10 cellular contexts compared by ENCODE assay signal in the genomic region with DNA sequence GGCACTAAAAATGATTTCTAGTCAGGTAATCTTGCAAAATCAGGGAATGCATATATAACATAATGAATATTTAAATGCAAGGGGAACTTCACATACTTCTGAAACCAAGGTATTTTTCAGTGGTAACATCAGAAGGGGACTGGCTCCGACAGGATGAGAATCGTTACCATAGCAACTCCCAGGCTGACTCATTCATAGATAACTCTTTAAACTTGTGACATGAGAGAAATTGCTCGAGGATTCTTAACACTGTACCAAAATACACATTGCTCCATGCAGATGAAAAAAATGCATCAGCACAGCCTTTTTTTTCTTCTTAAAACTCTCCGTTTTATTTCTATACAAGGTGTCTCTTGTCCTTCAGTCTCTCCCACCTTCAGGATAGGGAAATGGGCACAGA.
DNase-seq lines count a peak whose midpoint lies in the region; ATAC-seq and TF ChIP-seq lines count a peak whose summit lies in the region.
"Had no signal": no experiment of that assay in that cellular context is flagged by ENCODE, and none has a peak within 500 bp of the region (broad histone marks: within the 10 kb centered on the region; RNA-seq: fewer than 3 reads in every experiment).

No MANE protein-coding gene starts in this region.

- no peaks in the 10 kb centered on the region for H3K27me3 ChIP-seq in endodermal cell (ENCODE audit: control insufficient read depth, insufficient read depth, low read length, poor library complexity, severe bottlenecking)

- TF ChIP-seq CTCF in GM12865 (IDR thresholded peaks at IDR 0.05; ENCODE audit: insufficient read depth, low read depth, low read length, missing control alignments) (no peak), epithelial cell of proximal tubule (conservative IDR thresholded peaks at IDR 0.05; ENCODE audit: low read depth, low read length) (no peak), endodermal cell (conservative IDR thresholded peaks at IDR 0.05) (no peak)

- H3K4me3 Mint-ChIP-seq in endodermal cell, result no peak overlapping the region
- H3K4me3 Mint-ChIP-seq: activated naive CD8-positive, alpha-beta T cell treated with anti-CD3 and anti-CD28 coated beads, Interleukin-2, amount 10 ng/mL, durations not matched to agents 7 days and 5 days had no signal

- no peak overlapping the region for H3K27ac ChIP-seq in endodermal cell (ENCODE audit: low read depth, low read length)

- H3K4me3 ChIP-seq in GM12865 (ENCODE audit: low read depth, low read length) (no peak overlapping the region), epithelial cell of proximal tubule (ENCODE audit: low read depth, low read length) (no peak overlapping the region), endodermal cell (ENCODE audit: low read length) (no peak overlapping the region)

- 62 to 84% methylated on average over 4 of the region's 4 CpGs for WGBS in endodermal cell (ENCODE audit: insufficient coverage in 1 of 2, insufficient read length in 1 of 2), 2 experiments

- H3K9me3 ChIP-seq in endodermal cell (ENCODE audit: control insufficient read depth, low read length), result no peaks in the 10 kb centered on the region

- no peaks in the 10 kb centered on the region for H3K9me3 Mint-ChIP-seq in endodermal cell
- H3K9me3 Mint-ChIP-seq: activated naive CD8-positive, alpha-beta T cell treated with anti-CD3 and anti-CD28 coated beads, Interleukin-2, amount 10 ng/mL, durations not matched to agents 7 days and 5 days had no signal

- H3K4me1 Mint-ChIP-seq in endodermal cell, result peaks cover 2% of the 10 kb centered on the region
- H3K4me1 Mint-ChIP-seq: activated naive CD8-positive, alpha-beta T cell treated with anti-CD3 and anti-CD28 coated beads, Interleukin-2, amount 10 ng/mL, durations not matched to agents 7 days and 5 days had no signal

- H3K27me3 Mint-ChIP-seq in endodermal cell (ENCODE audit: insufficient read depth), result no peaks in the 10 kb centered on the region

- no peaks in the 10 kb centered on the region for H3K36me3 Mint-ChIP-seq in endodermal cell (ENCODE audit: low read depth)
- H3K36me3 Mint-ChIP-seq: activated naive CD8-positive, alpha-beta T cell treated with anti-CD3 and anti-CD28 coated beads, Interleukin-2, amount 10 ng/mL, durations not matched to agents 7 days and 5 days had no signal

- H3K4me1 ChIP-seq in endodermal cell (ENCODE audit: control insufficient read depth, insufficient read depth, low read length), result no peaks in the 10 kb centered on the region

- peak; percentile 98 for ATAC-seq in GM21423 (IDR thresholded peaks at IDR 0.05; ENCODE audit: unreplicated experiment)
- ATAC-seq in HG03520 (IDR thresholded peaks at IDR 0.05; ENCODE audit: unreplicated experiment), result peak; percentile 97
- ATAC-seq: HCT116 had no signal

- DNase-seq in GM12865 (ENCODE audit: low read depth), result peak; percentile 89
- DNase-seq in epithelial cell of proximal tubule (ENCODE audit: low read depth), result peak; percentile 9
- DNase-seq in endodermal cell, result no peak
- DNase-seq in activated CD4-positive, CD25-positive, alpha-beta regulatory T cell (lab: John Stamatoyannopoulos, UW), result no peak
- no peak for DNase-seq in activated naive CD4-positive, alpha-beta T cell (lab: John Stamatoyannopoulos, UW)
- no peak for DNase-seq in HK-2 (ENCODE audit: unreplicated experiment)
- DNase-seq: activated naive CD8-positive, alpha-beta T cell treated with anti-CD3 and anti-CD28 coated beads, Interleukin-2, amount 10 ng/mL, durations not matched to agents 7 days and 5 days had no signal

- H3K36me3 ChIP-seq in endodermal cell (ENCODE audit: control insufficient read depth, insufficient read depth, low read length), result no peaks in the 10 kb centered on the region

- H3K9ac ChIP-seq in endodermal cell (ENCODE audit: extremely low read depth, low read length, poor library complexity, severe bottlenecking), result no peak overlapping the region

- no peak overlapping the region for H3K27ac Mint-ChIP-seq in endodermal cell
- H3K27ac Mint-ChIP-seq: activated naive CD8-positive, alpha-beta T cell treated with anti-CD3 and anti-CD28 coated beads, Interleukin-2, amount 10 ng/mL, durations not matched to agents 7 days and 5 days had no signal

Comparison
In these comparisons a context has a peak if more than half of its experiments do, and no peak if none do; other contexts are left out.
1. DNase-seq: peak in GM12865 (single experiment) and epithelial cell of proximal tubule (single experiment); none in endodermal cell (single experiment), activated CD4-positive, CD25-positive, alpha-beta regulatory T cell (0 of 4), activated naive CD4-positive, alpha-beta T cell (0 of 4) and HK-2 (single experiment).